In the genomic region with DNA sequence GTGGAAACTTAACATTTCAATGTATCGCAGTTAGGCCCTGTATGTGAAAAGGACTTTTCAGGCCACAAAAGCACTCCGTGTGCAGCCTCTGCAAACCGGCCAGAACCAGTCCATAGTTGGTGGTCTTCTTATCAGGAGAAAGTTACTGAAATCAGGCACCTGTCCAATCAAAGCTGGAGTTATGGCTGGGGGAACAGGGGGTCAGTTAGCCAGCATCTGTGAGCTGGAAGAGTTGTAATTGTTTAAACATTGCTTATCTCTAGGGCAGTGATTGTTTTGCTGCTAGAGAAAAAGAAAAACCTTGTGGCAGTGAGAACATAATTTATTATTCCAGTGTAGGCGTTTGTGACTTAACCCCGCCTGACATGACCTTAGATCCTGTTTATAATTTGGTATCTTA, we compare ENCODE assay signal across 37 cellular contexts.
DNase-seq lines count a peak whose midpoint lies in the region; ATAC-seq, FAIRE-seq and TF ChIP-seq lines count a peak whose summit lies in the region.
"Had no signal": no experiment of that assay in that cellular context is flagged by ENCODE, and none has a peak within 500 bp of the region (broad histone marks: within the 10 kb centered on the region; RNA-seq: fewer than 3 reads in every experiment).

No MANE protein-coding gene starts in this region.

- H3K4me3 ChIP-seq in HEK293 (ENCODE audit: low read depth, low read length) (no peak overlapping the region), astrocyte (ENCODE audit: insufficient read depth, low read depth, low read length) (no peak overlapping the region)
- H3K4me3 ChIP-seq: A549; BLaER1; BLaER1 treated with 17β-estradiol and CSF1 and Interleukin-3, amounts not matched to agents 10 nM and 100 nM had no signal

- H3K9me3 Mint-ChIP-seq in astrocyte (ENCODE audit: unreplicated experiment) = peaks cover 9% of the 10 kb centered on the region

- no peaks in the 10 kb centered on the region for H3K4me1 Mint-ChIP-seq in astrocyte (ENCODE audit: low read depth, unreplicated experiment)
- H3K4me1 Mint-ChIP-seq: B cell; CD14-positive monocyte; CD4-positive, alpha-beta memory T cell; CD4-positive, CD25-positive, alpha-beta regulatory T cell; CD8-positive, alpha-beta memory T cell had no signal

- no peak overlapping the region for H3K27ac Mint-ChIP-seq in astrocyte (ENCODE audit: unreplicated experiment)
- H3K27ac Mint-ChIP-seq: B cell; CD4-positive, alpha-beta T cell; CD4-positive, CD25-positive, alpha-beta regulatory T cell; CD8-positive, alpha-beta memory T cell; CD8-positive, alpha-beta T cell had no signal

- H3K36me3 ChIP-seq in HEK293 (ENCODE audit: control insufficient read depth in 2 of 2, insufficient read depth in 1 of 2, low read length in 2 of 2) (no peaks in the 10 kb centered on the region), astrocyte (ENCODE audit: insufficient read depth, low read length) (no peaks in the 10 kb centered on the region)
- H3K36me3 ChIP-seq: BE2C; BLaER1; BLaER1 treated with 17β-estradiol and CSF1 and Interleukin-3, amounts not matched to agents 10 nM and 100 nM had no signal

- TF ChIP-seq CTCF in HEK293 (tag by site-specific recombination; IDR thresholded peaks at IDR 0.05) = no peak
- TF ChIP-seq CTCF in astrocyte (IDR thresholded peaks at IDR 0.05; ENCODE audit: insufficient read depth, low read depth, low read length) = no peak

- CTCF ChIA-PET in HEK293 (lab: Yijun Ruan, JAX) = no interaction called here

- H4K20me1 ChIP-seq in astrocyte (ENCODE audit: insufficient read depth, low read length) = no peaks in the 10 kb centered on the region
- H4K20me1 ChIP-seq: BLaER1; BLaER1 treated with 17β-estradiol and CSF1 and Interleukin-3, amounts not matched to agents 10 nM and 100 nM had no signal

- H3K27me3 Mint-ChIP-seq in astrocyte (ENCODE audit: low read depth, unreplicated experiment) = no peaks in the 10 kb centered on the region
- H3K27me3 Mint-ChIP-seq: CD4-positive, alpha-beta memory T cell; CD4-positive, alpha-beta T cell; CD4-positive, CD25-positive, alpha-beta regulatory T cell had no signal

- intact Hi-C loops in cardiac septum (cut with DNase I) = no loop called here
- intact Hi-C loops in Right ventricle myocardium inferior (cut with DNase I) = no loop called here

- H3K27ac ChIP-seq in HEK293 (ENCODE audit: extremely low read depth, low read depth, low read length) = no peak overlapping the region
- H3K27ac ChIP-seq in astrocyte (ENCODE audit: low read depth, low read length) = no peak overlapping the region
- H3K27ac ChIP-seq: 22Rv1; A549; BLaER1; BLaER1 treated with 17β-estradiol and CSF1 and Interleukin-3, amounts not matched to agents 10 nM and 100 nM; C4-2B had no signal

- no peaks in the 10 kb centered on the region for H3K27me3 ChIP-seq in astrocyte (ENCODE audit: insufficient read depth, low read length)
- H3K27me3 ChIP-seq: BE2C; BLaER1; BLaER1 treated with 17β-estradiol and CSF1 and Interleukin-3, amounts not matched to agents 10 nM and 100 nM had no signal

- H3K36me3 Mint-ChIP-seq in astrocyte (ENCODE audit: low read depth, unreplicated experiment) = no peaks in the 10 kb centered on the region
- H3K36me3 Mint-ChIP-seq: CD14-positive monocyte; CD4-positive, alpha-beta memory T cell; CD4-positive, CD25-positive, alpha-beta regulatory T cell; CD8-positive, alpha-beta memory T cell; CD8-positive, alpha-beta T cell had no signal

- H3K9me3 ChIP-seq in HEK293 (ENCODE audit: control insufficient read depth, insufficient read depth, low read depth, low read length) = no peaks in the 10 kb centered on the region
- H3K9me3 ChIP-seq in astrocyte (ENCODE audit: insufficient read depth, low read depth, low read length) = peaks cover 2% of the 10 kb centered on the region
- H3K9me3 ChIP-seq: A549; BE2C; BLaER1; BLaER1 treated with 17β-estradiol and CSF1 and Interleukin-3, amounts not matched to agents 10 nM and 100 nM; Caco-2 had no signal

- H3K4me2 ChIP-seq in astrocyte (ENCODE audit: low read length) = no peak overlapping the region
- H3K4me2 ChIP-seq: A549; BLaER1; BLaER1 treated with 17β-estradiol and CSF1 and Interleukin-3, amounts not matched to agents 10 nM and 100 nM had no signal

- DNase-seq in cardiac septum (ENCODE audit: low spot score) (peak; percentile 19), Right ventricle myocardium inferior (ENCODE audit: missing footprints) (no peak), astrocyte (ENCODE audit: low read depth) (peak; percentile 43), left kidney (ENCODE audit: low read depth, low spot score) (peak; percentile 10), NCI-H1694 treated with DMSO at 0.1 percent for 48 hours (lab: John Stamatoyannopoulos, UW) (no peak), NCI-H446 (lab: John Stamatoyannopoulos, UW) (no peak)
- DNase-seq: 8988T; ACHN; AML-193; BE2C; C1 segment of cervical spinal cord; Caco-2; Calu3; CD4-positive, alpha-beta memory T cell; CD4-positive, alpha-beta T cell; CD4-positive, CD25-positive, alpha-beta regulatory T cell; CD8-positive, alpha-beta memory T cell; CD8-positive, alpha-beta T cell; COR-L47; DMS 273 treated with DMSO at 0.1 percent for 48 hours; DMS153; DMS53; DMS79; DMS79 treated with DMSO at 0.1 percent for 48 hours; DND-41; EL had no signal

- H2AFZ ChIP-seq in astrocyte (ENCODE audit: low read depth, low read length) = no peak overlapping the region

- no peak overlapping the region for H3K4me3 Mint-ChIP-seq in astrocyte (ENCODE audit: unreplicated experiment)
- H3K4me3 Mint-ChIP-seq: B cell; CD14-positive monocyte; CD4-positive, alpha-beta memory T cell; CD4-positive, alpha-beta T cell; CD4-positive, CD25-positive, alpha-beta regulatory T cell; CD8-positive, alpha-beta memory T cell; CD8-positive, alpha-beta T cell had no signal

- H3K9ac ChIP-seq in astrocyte (ENCODE audit: low read length) = no peak overlapping the region
- H3K9ac ChIP-seq: BLaER1; BLaER1 treated with 17β-estradiol and CSF1 and Interleukin-3, amounts not matched to agents 10 nM and 100 nM had no signal

- peaks cover 7% of the 10 kb centered on the region for H3K4me1 ChIP-seq in HEK293 (ENCODE audit: control insufficient read depth, insufficient read depth, low read length)
- H3K4me1 ChIP-seq in astrocyte (ENCODE audit: insufficient read depth, low read length) = no peaks in the 10 kb centered on the region
- H3K4me1 ChIP-seq: A549; BE2C; BLaER1; BLaER1 treated with 17β-estradiol and CSF1 and Interleukin-3, amounts not matched to agents 10 nM and 100 nM; Caco-2 had no signal

- POLR2A ChIA-PET in HEK293 (lab: Yijun Ruan, JAX) = no interaction called here

- ATAC-seq in Right ventricle myocardium inferior = no peak
- ATAC-seq in HG02763 (IDR thresholded peaks at IDR 0.05; ENCODE audit: unreplicated experiment) = no peak
- ATAC-seq: A549; CD8-positive, alpha-beta T cell had no signal

- no peak for FAIRE-seq in astrocyte (lab: Jason Lieb, UNC)
- FAIRE-seq: A204.1, A549, D721Med had no signal

- no peaks in the 10 kb centered on the region for H3K79me2 ChIP-seq in astrocyte (ENCODE audit: insufficient read depth, low read length)

TF ChIP-seq in HEK293, 187 proteins besides CTCF, POLR2A, EP300 and RAD21 (continues in another document):
- no peak for TF ChIP-seq PRDM1 (tag by site-specific recombination; IDR thresholded peaks at IDR 0.05)
- TF ChIP-seq TRIM28 (IDR thresholded peaks at IDR 0.05; ENCODE audit: borderline replicate concordance, low read length) = peak; percentile 58; the same call in 1 of the 2 replicates
- TF ChIP-seq, protein P1, sequence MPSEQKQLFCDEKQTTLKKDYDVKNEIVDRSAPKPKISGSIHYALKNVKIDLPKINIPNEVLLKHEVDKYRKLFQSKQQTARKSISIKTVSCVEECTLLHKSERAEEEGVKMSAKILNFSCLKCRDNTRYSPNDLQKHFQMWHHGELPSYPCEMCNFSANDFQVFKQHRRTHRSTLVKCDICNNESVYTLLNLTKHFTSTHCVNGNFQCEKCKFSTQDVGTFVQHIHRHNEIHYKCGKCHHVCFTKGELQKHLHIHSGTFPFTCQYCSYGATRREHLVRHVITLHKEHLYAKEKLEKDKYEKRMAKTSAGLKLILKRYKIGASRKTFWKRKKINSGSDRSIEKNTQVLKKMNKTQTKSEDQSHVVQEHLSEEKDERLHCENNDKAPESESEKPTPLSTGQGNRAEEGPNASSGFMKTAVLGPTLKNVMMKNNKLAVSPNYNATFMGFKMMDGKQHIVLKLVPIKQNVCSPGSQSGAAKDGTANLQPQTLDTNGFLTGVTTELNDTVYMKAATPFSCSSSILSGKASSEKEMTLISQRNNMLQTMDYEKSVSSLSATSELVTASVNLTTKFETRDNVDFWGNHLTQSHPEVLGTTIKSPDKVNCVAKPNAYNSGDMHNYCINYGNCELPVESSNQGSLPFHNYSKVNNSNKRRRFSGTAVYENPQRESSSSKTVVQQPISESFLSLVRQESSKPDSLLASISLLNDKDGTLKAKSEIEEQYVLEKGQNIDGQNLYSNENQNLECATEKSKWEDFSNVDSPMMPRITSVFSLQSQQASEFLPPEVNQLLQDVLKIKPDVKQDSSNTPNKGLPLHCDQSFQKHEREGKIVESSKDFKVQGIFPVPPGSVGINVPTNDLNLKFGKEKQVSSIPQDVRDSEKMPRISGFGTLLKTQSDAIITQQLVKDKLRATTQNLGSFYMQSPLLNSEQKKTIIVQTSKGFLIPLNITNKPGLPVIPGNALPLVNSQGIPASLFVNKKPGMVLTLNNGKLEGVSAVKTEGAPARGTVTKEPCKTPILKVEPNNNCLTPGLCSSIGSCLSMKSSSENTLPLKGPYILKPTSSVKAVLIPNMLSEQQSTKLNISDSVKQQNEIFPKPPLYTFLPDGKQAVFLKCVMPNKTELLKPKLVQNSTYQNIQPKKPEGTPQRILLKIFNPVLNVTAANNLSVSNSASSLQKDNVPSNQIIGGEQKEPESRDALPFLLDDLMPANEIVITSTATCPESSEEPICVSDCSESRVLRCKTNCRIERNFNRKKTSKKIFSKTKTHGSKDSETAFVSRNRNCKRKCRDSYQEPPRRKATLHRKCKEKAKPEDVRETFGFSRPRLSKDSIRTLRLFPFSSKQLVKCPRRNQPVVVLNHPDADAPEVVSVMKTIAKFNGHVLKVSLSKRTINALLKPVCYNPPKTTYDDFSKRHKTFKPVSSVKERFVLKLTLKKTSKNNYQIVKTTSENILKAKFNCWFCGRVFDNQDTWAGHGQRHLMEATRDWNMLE (tag by site-specific recombination; conservative IDR thresholded peaks at IDR 0.05; ENCODE audit: low read depth) = no peak
- no peak for TF ChIP-seq ZNF548 (tag by site-specific recombination; IDR thresholded peaks at IDR 0.05)
- no peak for TF ChIP-seq MYNN (tag by site-specific recombination; IDR thresholded peaks at IDR 0.05; ENCODE audit: borderline replicate concordance)
- TF ChIP-seq SP2 (tag by site-specific recombination; IDR thresholded peaks at IDR 0.05) = no peak

Comparison
In these comparisons a context has a peak if more than half of its experiments do, and no peak if none do; other contexts are left out.
1. DNase-seq: peak in cardiac septum (single experiment), astrocyte (single experiment) and left kidney (single experiment); none in Right ventricle myocardium inferior (single experiment), NCI-H1694 treated with DMSO at 0.1 percent for 48 hours (single experiment) and NCI-H446 (0 of 2).